ENCODE assay signal across 1 cellular context in the genomic region with DNA sequence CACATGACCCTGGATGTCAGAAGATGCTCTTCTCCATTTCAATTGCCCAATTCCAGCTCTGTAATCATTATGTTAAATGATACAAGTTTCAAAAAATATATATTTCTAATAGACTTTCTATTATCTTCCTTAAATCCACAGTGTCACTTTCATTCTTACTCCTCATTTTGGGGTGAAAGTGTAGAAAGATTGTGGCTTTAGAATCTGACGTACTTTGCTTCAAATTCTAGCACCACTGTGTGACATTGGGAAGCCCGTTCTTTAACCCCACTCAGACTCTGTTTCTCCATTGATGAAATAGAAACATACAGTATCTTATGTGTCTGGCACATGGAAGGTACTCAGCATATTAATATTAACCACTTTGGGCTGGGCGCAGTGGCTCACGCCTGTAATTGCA.
TF ChIP-seq lines count a peak whose summit lies in the region.

No MANE protein-coding gene starts in this region.

TF ChIP-seq in GM12878, 131 proteins besides CTCF, POLR2A, EP300 and RAD21 (continues in another document):
- TF ChIP-seq WRNIP1 (IDR thresholded peaks at IDR 0.05; ENCODE audit: borderline replicate concordance, low read depth, low read length), result no peak
- no peak for TF ChIP-seq NR2C2 (IDR thresholded peaks at IDR 0.05; ENCODE audit: borderline replicate concordance, control insufficient read depth, insufficient read length, low read depth)
- TF ChIP-seq ZNF622 (IDR thresholded peaks at IDR 0.05), result no peak
- no peak for TF ChIP-seq SIX5 (IDR thresholded peaks at IDR 0.05; ENCODE audit: low read depth, low read length, severe bottlenecking)
- TF ChIP-seq NFYA (IDR thresholded peaks at IDR 0.05; ENCODE audit: borderline replicate concordance, low read depth, low read length), result no peak
- TF ChIP-seq SRF (IDR thresholded peaks at IDR 0.05; ENCODE audit: low read depth in 2 of 2, low read length in 2 of 2), result no peak
- 0 out of 4 replicates have a peak, but pooled peaks of 1 of the 2 experiments have one; percentile 32 for TF ChIP-seq BHLHE40 (IDR thresholded peaks at IDR 0.05; ENCODE audit: borderline replicate concordance in 1 of 2, low read depth in 2 of 2, low read length in 1 of 2)
- peak; percentile 79 for TF ChIP-seq NR2F1 (conservative IDR thresholded peaks at IDR 0.05)
- TF ChIP-seq, protein P1, sequence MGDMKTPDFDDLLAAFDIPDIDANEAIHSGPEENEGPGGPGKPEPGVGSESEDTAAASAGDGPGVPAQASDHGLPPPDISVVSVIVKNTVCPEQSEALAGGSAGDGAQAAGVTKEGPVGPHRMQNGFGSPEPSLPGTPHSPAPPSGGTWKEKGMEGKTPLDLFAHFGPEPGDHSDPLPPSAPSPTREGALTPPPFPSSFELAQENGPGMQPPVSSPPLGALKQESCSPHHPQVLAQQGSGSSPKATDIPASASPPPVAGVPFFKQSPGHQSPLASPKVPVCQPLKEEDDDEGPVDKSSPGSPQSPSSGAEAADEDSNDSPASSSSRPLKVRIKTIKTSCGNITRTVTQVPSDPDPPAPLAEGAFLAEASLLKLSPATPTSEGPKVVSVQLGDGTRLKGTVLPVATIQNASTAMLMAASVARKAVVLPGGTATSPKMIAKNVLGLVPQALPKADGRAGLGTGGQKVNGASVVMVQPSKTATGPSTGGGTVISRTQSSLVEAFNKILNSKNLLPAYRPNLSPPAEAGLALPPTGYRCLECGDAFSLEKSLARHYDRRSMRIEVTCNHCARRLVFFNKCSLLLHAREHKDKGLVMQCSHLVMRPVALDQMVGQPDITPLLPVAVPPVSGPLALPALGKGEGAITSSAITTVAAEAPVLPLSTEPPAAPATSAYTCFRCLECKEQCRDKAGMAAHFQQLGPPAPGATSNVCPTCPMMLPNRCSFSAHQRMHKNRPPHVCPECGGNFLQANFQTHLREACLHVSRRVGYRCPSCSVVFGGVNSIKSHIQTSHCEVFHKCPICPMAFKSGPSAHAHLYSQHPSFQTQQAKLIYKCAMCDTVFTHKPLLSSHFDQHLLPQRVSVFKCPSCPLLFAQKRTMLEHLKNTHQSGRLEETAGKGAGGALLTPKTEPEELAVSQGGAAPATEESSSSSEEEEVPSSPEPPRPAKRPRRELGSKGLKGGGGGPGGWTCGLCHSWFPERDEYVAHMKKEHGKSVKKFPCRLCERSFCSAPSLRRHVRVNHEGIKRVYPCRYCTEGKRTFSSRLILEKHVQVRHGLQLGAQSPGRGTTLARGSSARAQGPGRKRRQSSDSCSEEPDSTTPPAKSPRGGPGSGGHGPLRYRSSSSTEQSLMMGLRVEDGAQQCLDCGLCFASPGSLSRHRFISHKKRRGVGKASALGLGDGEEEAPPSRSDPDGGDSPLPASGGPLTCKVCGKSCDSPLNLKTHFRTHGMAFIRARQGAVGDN (IDR thresholded peaks at IDR 0.05), result peak; percentile 56
- TF ChIP-seq, protein P2, sequence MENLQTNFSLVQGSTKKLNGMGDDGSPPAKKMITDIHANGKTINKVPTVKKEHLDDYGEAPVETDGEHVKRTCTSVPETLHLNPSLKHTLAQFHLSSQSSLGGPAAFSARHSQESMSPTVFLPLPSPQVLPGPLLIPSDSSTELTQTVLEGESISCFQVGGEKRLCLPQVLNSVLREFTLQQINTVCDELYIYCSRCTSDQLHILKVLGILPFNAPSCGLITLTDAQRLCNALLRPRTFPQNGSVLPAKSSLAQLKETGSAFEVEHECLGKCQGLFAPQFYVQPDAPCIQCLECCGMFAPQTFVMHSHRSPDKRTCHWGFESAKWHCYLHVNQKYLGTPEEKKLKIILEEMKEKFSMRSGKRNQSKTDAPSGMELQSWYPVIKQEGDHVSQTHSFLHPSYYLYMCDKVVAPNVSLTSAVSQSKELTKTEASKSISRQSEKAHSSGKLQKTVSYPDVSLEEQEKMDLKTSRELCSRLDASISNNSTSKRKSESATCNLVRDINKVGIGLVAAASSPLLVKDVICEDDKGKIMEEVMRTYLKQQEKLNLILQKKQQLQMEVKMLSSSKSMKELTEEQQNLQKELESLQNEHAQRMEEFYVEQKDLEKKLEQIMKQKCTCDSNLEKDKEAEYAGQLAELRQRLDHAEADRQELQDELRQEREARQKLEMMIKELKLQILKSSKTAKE (IDR thresholded peaks at IDR 0.05; ENCODE audit: low read depth, poor library complexity, severe bottlenecking), result peak; percentile 83
- no peak for TF ChIP-seq ZSCAN29 (IDR thresholded peaks at IDR 0.05)
- TF ChIP-seq HDGF (IDR thresholded peaks at IDR 0.05), result no peak
- no peak for TF ChIP-seq TCF3 (IDR thresholded peaks at IDR 0.05; ENCODE audit: borderline replicate concordance, insufficient read depth, low read depth, low read length)
- peak; percentile 76; the same call in 1 of the 2 replicates for TF ChIP-seq MTA2 (IDR thresholded peaks at IDR 0.05; ENCODE audit: low read depth)
- TF ChIP-seq, protein P3, sequence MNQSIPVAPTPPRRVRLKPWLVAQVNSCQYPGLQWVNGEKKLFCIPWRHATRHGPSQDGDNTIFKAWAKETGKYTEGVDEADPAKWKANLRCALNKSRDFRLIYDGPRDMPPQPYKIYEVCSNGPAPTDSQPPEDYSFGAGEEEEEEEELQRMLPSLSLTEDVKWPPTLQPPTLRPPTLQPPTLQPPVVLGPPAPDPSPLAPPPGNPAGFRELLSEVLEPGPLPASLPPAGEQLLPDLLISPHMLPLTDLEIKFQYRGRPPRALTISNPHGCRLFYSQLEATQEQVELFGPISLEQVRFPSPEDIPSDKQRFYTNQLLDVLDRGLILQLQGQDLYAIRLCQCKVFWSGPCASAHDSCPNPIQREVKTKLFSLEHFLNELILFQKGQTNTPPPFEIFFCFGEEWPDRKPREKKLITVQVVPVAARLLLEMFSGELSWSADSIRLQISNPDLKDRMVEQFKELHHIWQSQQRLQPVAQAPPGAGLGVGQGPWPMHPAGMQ (IDR thresholded peaks at IDR 0.05; ENCODE audit: borderline replicate concordance), result no peak
- TF ChIP-seq RELA (IDR thresholded peaks at IDR 0.05; ENCODE audit: borderline replicate concordance, partially characterized antibody), result no peak
- TF ChIP-seq TARDBP (IDR thresholded peaks at IDR 0.05; ENCODE audit: borderline replicate concordance), result no peak
- TF ChIP-seq PML (IDR thresholded peaks at IDR 0.05; ENCODE audit: low read length), result 0 out of 2 replicates have a peak, but pooled peaks have one; percentile 8
- TF ChIP-seq MYC (IDR thresholded peaks at IDR 0.05; ENCODE audit: insufficient read depth, insufficient read length, insufficient replicate concordance, low read length, severe bottlenecking), result no peak
- peak; percentile 77 for TF ChIP-seq JUNB (IDR thresholded peaks at IDR 0.05)
- TF ChIP-seq RFX5 (IDR thresholded peaks at IDR 0.05; ENCODE audit: low read depth, low read length), result no peak
- TF ChIP-seq CBX3 (IDR thresholded peaks at IDR 0.05; ENCODE audit: borderline replicate concordance, low read depth), result no peak
- 0 out of 2 replicates have a peak, but pooled peaks have one; percentile 30 for TF ChIP-seq ATF7 (IDR thresholded peaks at IDR 0.05; ENCODE audit: low read depth)
- TF ChIP-seq RB1 (IDR thresholded peaks at IDR 0.05; ENCODE audit: borderline replicate concordance), result no peak
- TF ChIP-seq, protein P4, sequence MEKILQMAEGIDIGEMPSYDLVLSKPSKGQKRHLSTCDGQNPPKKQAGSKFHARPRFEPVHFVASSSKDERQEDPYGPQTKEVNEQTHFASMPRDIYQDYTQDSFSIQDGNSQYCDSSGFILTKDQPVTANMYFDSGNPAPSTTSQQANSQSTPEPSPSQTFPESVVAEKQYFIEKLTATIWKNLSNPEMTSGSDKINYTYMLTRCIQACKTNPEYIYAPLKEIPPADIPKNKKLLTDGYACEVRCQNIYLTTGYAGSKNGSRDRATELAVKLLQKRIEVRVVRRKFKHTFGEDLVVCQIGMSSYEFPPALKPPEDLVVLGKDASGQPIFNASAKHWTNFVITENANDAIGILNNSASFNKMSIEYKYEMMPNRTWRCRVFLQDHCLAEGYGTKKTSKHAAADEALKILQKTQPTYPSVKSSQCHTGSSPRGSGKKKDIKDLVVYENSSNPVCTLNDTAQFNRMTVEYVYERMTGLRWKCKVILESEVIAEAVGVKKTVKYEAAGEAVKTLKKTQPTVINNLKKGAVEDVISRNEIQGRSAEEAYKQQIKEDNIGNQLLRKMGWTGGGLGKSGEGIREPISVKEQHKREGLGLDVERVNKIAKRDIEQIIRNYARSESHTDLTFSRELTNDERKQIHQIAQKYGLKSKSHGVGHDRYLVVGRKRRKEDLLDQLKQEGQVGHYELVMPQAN (conservative IDR thresholded peaks at IDR 0.05), result no peak
- no peak for TF ChIP-seq CREB1 (IDR thresholded peaks at IDR 0.05; ENCODE audit: low read depth)
- peak; percentile 51 for TF ChIP-seq RUNX3 (IDR thresholded peaks at IDR 0.05; ENCODE audit: low read length)
- no peak for TF ChIP-seq STAT3 (IDR thresholded peaks at IDR 0.05; ENCODE audit: low read depth, low read length)
- no peak for TF ChIP-seq KAT2A (conservative IDR thresholded peaks at IDR 0.05; ENCODE audit: control insufficient read depth, low read depth, low read length)
- TF ChIP-seq CHD4 (IDR thresholded peaks at IDR 0.05), result no peak
- TF ChIP-seq MXI1 (IDR thresholded peaks at IDR 0.05; ENCODE audit: low read depth, low read length), result no peak
- TF ChIP-seq ZZZ3 (IDR thresholded peaks at IDR 0.05; ENCODE audit: control insufficient read depth, insufficient read length, low read depth), result no peak
- TF ChIP-seq BRCA1 (IDR thresholded peaks at IDR 0.05; ENCODE audit: low read depth, low read length), result no peak
- TF ChIP-seq NBN (IDR thresholded peaks at IDR 0.05), result no peak
- TF ChIP-seq, protein P5, sequence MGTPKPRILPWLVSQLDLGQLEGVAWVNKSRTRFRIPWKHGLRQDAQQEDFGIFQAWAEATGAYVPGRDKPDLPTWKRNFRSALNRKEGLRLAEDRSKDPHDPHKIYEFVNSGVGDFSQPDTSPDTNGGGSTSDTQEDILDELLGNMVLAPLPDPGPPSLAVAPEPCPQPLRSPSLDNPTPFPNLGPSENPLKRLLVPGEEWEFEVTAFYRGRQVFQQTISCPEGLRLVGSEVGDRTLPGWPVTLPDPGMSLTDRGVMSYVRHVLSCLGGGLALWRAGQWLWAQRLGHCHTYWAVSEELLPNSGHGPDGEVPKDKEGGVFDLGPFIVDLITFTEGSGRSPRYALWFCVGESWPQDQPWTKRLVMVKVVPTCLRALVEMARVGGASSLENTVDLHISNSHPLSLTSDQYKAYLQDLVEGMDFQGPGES (IDR thresholded peaks at IDR 0.05), result no peak
- TF ChIP-seq POLR2AphosphoS2 (IDR thresholded peaks at IDR 0.05; ENCODE audit: low read depth, low read length), result no peak
- no peak for TF ChIP-seq CBX5 (IDR thresholded peaks at IDR 0.05; ENCODE audit: low read depth)
- TF ChIP-seq, protein P6, sequence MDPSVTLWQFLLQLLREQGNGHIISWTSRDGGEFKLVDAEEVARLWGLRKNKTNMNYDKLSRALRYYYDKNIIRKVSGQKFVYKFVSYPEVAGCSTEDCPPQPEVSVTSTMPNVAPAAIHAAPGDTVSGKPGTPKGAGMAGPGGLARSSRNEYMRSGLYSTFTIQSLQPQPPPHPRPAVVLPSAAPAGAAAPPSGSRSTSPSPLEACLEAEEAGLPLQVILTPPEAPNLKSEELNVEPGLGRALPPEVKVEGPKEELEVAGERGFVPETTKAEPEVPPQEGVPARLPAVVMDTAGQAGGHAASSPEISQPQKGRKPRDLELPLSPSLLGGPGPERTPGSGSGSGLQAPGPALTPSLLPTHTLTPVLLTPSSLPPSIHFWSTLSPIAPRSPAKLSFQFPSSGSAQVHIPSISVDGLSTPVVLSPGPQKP (IDR thresholded peaks at IDR 0.05; ENCODE audit: low read depth, low read length), result no peak
- TF ChIP-seq GATAD2B (conservative IDR thresholded peaks at IDR 0.05; ENCODE audit: low read depth), result no peak
- peak; percentile 50; the same call in 1 of the 2 replicates for TF ChIP-seq JUND (IDR thresholded peaks at IDR 0.05; ENCODE audit: low read depth, low read length)
- no peak for TF ChIP-seq YBX1 (IDR thresholded peaks at IDR 0.05)
- TF ChIP-seq DPF2 (IDR thresholded peaks at IDR 0.05), result peak; percentile 70
- TF ChIP-seq YY1 (IDR thresholded peaks at IDR 0.05; ENCODE audit: low read depth, low read length), result no peak
- TF ChIP-seq RAD51 (IDR thresholded peaks at IDR 0.05), result 0 out of 2 replicates have a peak, but pooled peaks have one; percentile 24
- no peak for TF ChIP-seq TCF12 (IDR thresholded peaks at IDR 0.05; ENCODE audit: low read depth, low read length)
- TF ChIP-seq IKZF2 (IDR thresholded peaks at IDR 0.05), result peak; percentile 47 to 50; a peak in 3 of 4 replicates
- TF ChIP-seq, protein P7, sequence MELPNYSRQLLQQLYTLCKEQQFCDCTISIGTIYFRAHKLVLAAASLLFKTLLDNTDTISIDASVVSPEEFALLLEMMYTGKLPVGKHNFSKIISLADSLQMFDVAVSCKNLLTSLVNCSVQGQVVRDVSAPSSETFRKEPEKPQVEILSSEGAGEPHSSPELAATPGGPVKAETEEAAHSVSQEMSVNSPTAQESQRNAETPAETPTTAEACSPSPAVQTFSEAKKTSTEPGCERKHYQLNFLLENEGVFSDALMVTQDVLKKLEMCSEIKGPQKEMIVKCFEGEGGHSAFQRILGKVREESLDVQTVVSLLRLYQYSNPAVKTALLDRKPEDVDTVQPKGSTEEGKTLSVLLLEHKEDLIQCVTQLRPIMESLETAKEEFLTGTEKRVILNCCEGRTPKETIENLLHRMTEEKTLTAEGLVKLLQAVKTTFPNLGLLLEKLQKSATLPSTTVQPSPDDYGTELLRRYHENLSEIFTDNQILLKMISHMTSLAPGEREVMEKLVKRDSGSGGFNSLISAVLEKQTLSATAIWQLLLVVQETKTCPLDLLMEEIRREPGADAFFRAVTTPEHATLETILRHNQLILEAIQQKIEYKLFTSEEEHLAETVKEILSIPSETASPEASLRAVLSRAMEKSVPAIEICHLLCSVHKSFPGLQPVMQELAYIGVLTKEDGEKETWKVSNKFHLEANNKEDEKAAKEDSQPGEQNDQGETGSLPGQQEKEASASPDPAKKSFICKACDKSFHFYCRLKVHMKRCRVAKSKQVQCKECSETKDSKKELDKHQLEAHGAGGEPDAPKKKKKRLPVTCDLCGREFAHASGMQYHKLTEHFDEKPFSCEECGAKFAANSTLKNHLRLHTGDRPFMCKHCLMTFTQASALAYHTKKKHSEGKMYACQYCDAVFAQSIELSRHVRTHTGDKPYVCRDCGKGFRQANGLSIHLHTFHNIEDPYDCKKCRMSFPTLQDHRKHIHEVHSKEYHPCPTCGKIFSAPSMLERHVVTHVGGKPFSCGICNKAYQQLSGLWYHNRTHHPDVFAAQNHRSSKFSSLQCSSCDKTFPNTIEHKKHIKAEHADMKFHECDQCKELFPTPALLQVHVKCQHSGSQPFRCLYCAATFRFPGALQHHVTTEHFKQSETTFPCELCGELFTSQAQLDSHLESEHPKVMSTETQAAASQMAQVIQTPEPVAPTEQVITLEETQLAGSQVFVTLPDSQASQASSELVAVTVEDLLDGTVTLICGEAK (IDR thresholded peaks at IDR 0.05; ENCODE audit: borderline replicate concordance), result no peak
- peak; percentile 52 for TF ChIP-seq IKZF1 (conservative IDR thresholded peaks at IDR 0.05)
- 0 out of 2 replicates have a peak, but pooled peaks have one; percentile 27 for TF ChIP-seq FOXM1 (IDR thresholded peaks at IDR 0.05; ENCODE audit: low read depth, low read length)
- TF ChIP-seq CEBPB (IDR thresholded peaks at IDR 0.05; ENCODE audit: borderline replicate concordance in 1 of 2, low read depth in 2 of 2, low read length in 2 of 2), result no peak
